28 cellular contexts compared by ENCODE assay signal in the genomic region with DNA sequence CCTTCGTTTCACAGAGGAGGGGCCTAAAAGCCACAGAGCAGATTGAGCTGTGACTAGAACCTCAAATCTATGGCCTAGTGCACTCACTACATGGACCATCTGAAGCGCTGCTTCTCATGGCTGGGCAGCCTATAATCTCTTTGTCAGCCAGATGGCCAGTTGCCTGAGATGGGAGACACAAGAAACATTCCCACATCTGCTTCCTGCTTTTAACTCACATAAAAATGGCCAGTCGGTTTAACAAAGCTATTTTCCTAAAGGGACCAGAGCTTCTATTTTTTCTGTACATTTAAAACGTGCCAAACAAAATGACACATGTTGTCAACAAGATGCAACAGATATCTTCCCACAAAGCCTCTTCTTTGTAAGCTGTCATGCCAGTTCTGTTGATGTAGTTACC.
A peak's percentile ranks its signal among the peaks of the same experiment; 100 is the strongest.
DNase-seq lines count a peak whose midpoint lies in the region; ATAC-seq and TF ChIP-seq lines count a peak whose summit lies in the region.
"Had no signal": no experiment of that assay in that cellular context is flagged by ENCODE, and none has a peak within 500 bp of the region (broad histone marks: within the 10 kb centered on the region; RNA-seq: fewer than 3 reads in every experiment).

No MANE protein-coding gene starts in this region.

- no peaks in the 10 kb centered on the region for H3K27me3 Mint-ChIP-seq in WTC11 (ENCODE audit: low read depth)
- peaks cover 11% of the 10 kb centered on the region for H3K27me3 Mint-ChIP-seq in activated naive CD4-positive, alpha-beta T cell treated with anti-CD3 and anti-CD28 coated beads, Interleukin-2, amount 10 ng/mL, durations not matched to agents 7 days and 5 days

- in situ Hi-C loops in GM23248 (cut with MboI), result no loop called here

- WGBS in GM23248 (ENCODE audit: low coverage in 1 of 2, low lambda C conversion rate in 2 of 2, missing lambda C conversion rate in 2 of 2), 2 experiments, result 22 to 26% methylated on average over 4 of the region's 4 CpGs

- no peaks in the 10 kb centered on the region for H3K36me3 ChIP-seq in GM23248 (ENCODE audit: low read depth)
- no peaks in the 10 kb centered on the region for H3K36me3 ChIP-seq in tibial artery

- H3K4me1 Mint-ChIP-seq in WTC11, result no peaks in the 10 kb centered on the region
- no peaks in the 10 kb centered on the region for H3K4me1 Mint-ChIP-seq in activated naive CD4-positive, alpha-beta T cell treated with anti-CD3 and anti-CD28 coated beads, Interleukin-2, amount 10 ng/mL, durations not matched to agents 7 days and 5 days
- H3K4me1 Mint-ChIP-seq: activated naive CD4-positive, alpha-beta T cell treated with anti-CD3 and anti-CD28 coated beads, Interleukin-2, amount 50 U/mL, for 24 hours; central memory CD8-positive, alpha-beta T cell; IgD-negative memory B cell; natural killer cell had no signal

- no peak overlapping the region for H3K4me2 ChIP-seq in GM23248 (ENCODE audit: unreplicated experiment)

- H3K27ac ChIP-seq in GM23248 (peak overlapping the region; percentile 59), tibial artery (peak overlapping the region; percentile 35 to 67)
- H3K27ac ChIP-seq: epithelial cell of prostate, SK-N-MC had no signal

- no peaks in the 10 kb centered on the region for H3K9me2 ChIP-seq in GM23248 (ENCODE audit: insufficient read depth)

- intact Hi-C loops in tibial artery (cut with DNase I; ENCODE audit: low total_unique reads), result no loop called here

- H3K27me3 ChIP-seq in GM23248 (replicated peaks; ENCODE audit: insufficient read depth), result no peaks in the 10 kb centered on the region
- H3K27me3 ChIP-seq in tibial artery, result no peaks in the 10 kb centered on the region

- H3K4me3 ChIP-seq in GM23248 (no peak overlapping the region), fibroblast of the aortic adventitia (ENCODE audit: low read depth, low read length) (no peak overlapping the region), tibial artery (no peak overlapping the region)
- H3K4me3 ChIP-seq: SK-N-MC had no signal

- TF ChIP-seq CTCF in fibroblast of the aortic adventitia (IDR thresholded peaks at IDR 0.05; ENCODE audit: insufficient read depth, low read length), result no peak
- TF ChIP-seq CTCF in tibial artery (IDR thresholded peaks at IDR 0.05), result no peak
- no peak for TF ChIP-seq CTCF in WTC11 (IDR thresholded peaks at IDR 0.05)

- no peaks in the 10 kb centered on the region for H3K79me2 ChIP-seq in GM23248 (ENCODE audit: insufficient read depth)

- POLR2A ChIA-PET in WTC11 (lab: Charles Lee), result no interaction called here

- DNase-seq in GM23248 (peak; percentile 55), NCI-H82 treated with DMSO at 0.1 percent for 48 hours (lab: John Stamatoyannopoulos, UW; ENCODE audit: unreplicated experiment) (peak; percentile 42), fibroblast of the aortic adventitia (ENCODE audit: low read depth) (peak; percentile 58), tibial artery (no peak), WTC11 (ENCODE audit: low spot score) (no peak)
- no peak for DNase-seq in activated naive CD4-positive, alpha-beta T cell treated with anti-CD3 and anti-CD28 coated beads, Interleukin-2, amount 10 ng/mL, durations not matched to agents 7 days and 5 days
- DNase-seq: activated CD4-positive, alpha-beta T cell treated with anti-CD3 and anti-CD28 coated beads, Interleukin-2, amount 50 U/mL, for 1 hour; anterior cingulate cortex; CD4-positive, alpha-beta T cell; DMS153; foreskin melanocyte; midbrain; natural killer cell; NCI-H1417; NCI-H2107; NCI-H510A treated with DMSO at 0.1 percent for 48 hours; retina; RPMI8226; stimulated activated CD4-positive, alpha-beta T cell treated with anti-CD3 and anti-CD28 coated beads, Interleukin-4, amount 100 ng/mL, for 24 hours; stimulated activated naive CD4-positive, alpha-beta T cell had no signal

- peaks cover 6% of the 10 kb centered on the region; the same call in 1 of the 2 replicates for H3F3A ChIP-seq in GM23248 (ENCODE audit: insufficient read depth)

- no peaks in the 10 kb centered on the region for H4K20me1 ChIP-seq in GM23248 (ENCODE audit: insufficient read depth)

- no peak overlapping the region for H3K4me3 Mint-ChIP-seq in WTC11
- no peak overlapping the region for H3K4me3 Mint-ChIP-seq in activated naive CD4-positive, alpha-beta T cell treated with anti-CD3 and anti-CD28 coated beads, Interleukin-2, amount 10 ng/mL, durations not matched to agents 7 days and 5 days
- H3K4me3 Mint-ChIP-seq: activated naive CD4-positive, alpha-beta T cell treated with anti-CD3 and anti-CD28 coated beads, Interleukin-2, amount 50 U/mL, for 24 hours; activated T-helper 1 cell treated with anti-CD3 and anti-CD28 coated beads, Interleukin-12 subunit alpha, Interleukin-12 subunit beta, Interleukin-2, Interleukin-4 antibody, amounts not matched to agents 30 ng/mL and 10 ng/mL and 1 ng/mL, durations not matched to agents 14 hours and 24 hours and 36 hours; CD4-positive, alpha-beta T cell; central memory CD8-positive, alpha-beta T cell; IgD-negative memory B cell; natural killer cell; T-helper 2 cell treated with Interferon-gamma antibody and Interleukin-4, amounts not matched to agents 5 μg/mL and 100 μg/mL, for 36 hours had no signal

- no peaks in the 10 kb centered on the region for H3K9me3 ChIP-seq in GM23248 (ENCODE audit: low read depth)
- no peaks in the 10 kb centered on the region for H3K9me3 ChIP-seq in tibial artery

- peak overlapping the region; percentile 8 for H3K9ac ChIP-seq in GM23248

- H3K36me3 Mint-ChIP-seq in WTC11, result peaks cover 3% of the 10 kb centered on the region; the same call in 1 of the 2 replicates
- no peaks in the 10 kb centered on the region for H3K36me3 Mint-ChIP-seq in activated naive CD4-positive, alpha-beta T cell treated with anti-CD3 and anti-CD28 coated beads, Interleukin-2, amount 10 ng/mL, durations not matched to agents 7 days and 5 days
- H3K36me3 Mint-ChIP-seq: activated naive CD4-positive, alpha-beta T cell treated with anti-CD3 and anti-CD28 coated beads, Interleukin-2, amount 50 U/mL, for 24 hours; IgD-negative memory B cell; natural killer cell had no signal

- H2AFZ ChIP-seq in GM23248, result no peak overlapping the region

- peaks cover under 1% of the 10 kb centered on the region; the same call in 1 of the 2 replicates for H3K9me3 Mint-ChIP-seq in WTC11
- no peaks in the 10 kb centered on the region for H3K9me3 Mint-ChIP-seq in activated naive CD4-positive, alpha-beta T cell treated with anti-CD3 and anti-CD28 coated beads, Interleukin-2, amount 10 ng/mL, durations not matched to agents 7 days and 5 days
- H3K9me3 Mint-ChIP-seq: activated naive CD4-positive, alpha-beta T cell treated with anti-CD3 and anti-CD28 coated beads, Interleukin-2, amount 50 U/mL, for 24 hours; activated T-helper 1 cell treated with anti-CD3 and anti-CD28 coated beads, Interleukin-12 subunit alpha, Interleukin-12 subunit beta, Interleukin-2, Interleukin-4 antibody, amounts not matched to agents 30 ng/mL and 10 ng/mL and 1 ng/mL, durations not matched to agents 14 hours and 24 hours and 36 hours; CD4-positive, alpha-beta T cell; central memory CD8-positive, alpha-beta T cell; natural killer cell; T-helper 2 cell treated with Interferon-gamma antibody and Interleukin-4, amounts not matched to agents 5 μg/mL and 100 μg/mL, for 36 hours had no signal

- peaks cover 32% of the 10 kb centered on the region for H3K4me1 ChIP-seq in GM23248 (ENCODE audit: insufficient read depth)
- peaks cover 0 to 58% (median 29%) of the 10 kb centered on the region in 4 donors for H3K4me1 ChIP-seq in tibial artery

- no peak overlapping the region; the same call in 1 of the 2 replicates for H3K27ac Mint-ChIP-seq in WTC11
- H3K27ac Mint-ChIP-seq in activated naive CD4-positive, alpha-beta T cell treated with anti-CD3 and anti-CD28 coated beads, Interleukin-2, amount 10 ng/mL, durations not matched to agents 7 days and 5 days, result no peak overlapping the region
- H3K27ac Mint-ChIP-seq: activated naive CD4-positive, alpha-beta T cell treated with anti-CD3 and anti-CD28 coated beads, Interleukin-2, amount 50 U/mL, for 24 hours; activated T-helper 1 cell treated with anti-CD3 and anti-CD28 coated beads, Interleukin-12 subunit alpha, Interleukin-12 subunit beta, Interleukin-2, Interleukin-4 antibody, amounts not matched to agents 30 ng/mL and 10 ng/mL and 1 ng/mL, durations not matched to agents 14 hours and 24 hours and 36 hours; CD4-positive, alpha-beta T cell; IgD-negative memory B cell; natural killer cell; T-helper 2 cell treated with Interferon-gamma antibody and Interleukin-4, amounts not matched to agents 5 μg/mL and 100 μg/mL, for 36 hours had no signal

- CTCF ChIA-PET in WTC11 (lab: Charles Lee), result no interaction called here
- CTCF ChIA-PET in activated naive CD4-positive, alpha-beta T cell treated with anti-CD3 and anti-CD28 coated beads, Interleukin-2, amount 10 ng/mL, durations not matched to agents 7 days and 5 days (lab: Charles Lee), result no interaction called here

- no peak for ATAC-seq in WTC11
- no peak for ATAC-seq in GM19351 (IDR thresholded peaks at IDR 0.05; ENCODE audit: unreplicated experiment)
- ATAC-seq: natural killer cell had no signal

TF ChIP-seq in WTC11, 78 proteins besides CTCF, POLR2A, EP300 and RAD21 (continues in another document):
- TF ChIP-seq ATF1 (CRISPR knock-in tag; IDR thresholded peaks at IDR 0.05) (no peak), TCF7 (CRISPR knock-in tag; IDR thresholded peaks at IDR 0.05; ENCODE audit: low read depth) (no peak)
- TF ChIP-seq, protein P1, sequence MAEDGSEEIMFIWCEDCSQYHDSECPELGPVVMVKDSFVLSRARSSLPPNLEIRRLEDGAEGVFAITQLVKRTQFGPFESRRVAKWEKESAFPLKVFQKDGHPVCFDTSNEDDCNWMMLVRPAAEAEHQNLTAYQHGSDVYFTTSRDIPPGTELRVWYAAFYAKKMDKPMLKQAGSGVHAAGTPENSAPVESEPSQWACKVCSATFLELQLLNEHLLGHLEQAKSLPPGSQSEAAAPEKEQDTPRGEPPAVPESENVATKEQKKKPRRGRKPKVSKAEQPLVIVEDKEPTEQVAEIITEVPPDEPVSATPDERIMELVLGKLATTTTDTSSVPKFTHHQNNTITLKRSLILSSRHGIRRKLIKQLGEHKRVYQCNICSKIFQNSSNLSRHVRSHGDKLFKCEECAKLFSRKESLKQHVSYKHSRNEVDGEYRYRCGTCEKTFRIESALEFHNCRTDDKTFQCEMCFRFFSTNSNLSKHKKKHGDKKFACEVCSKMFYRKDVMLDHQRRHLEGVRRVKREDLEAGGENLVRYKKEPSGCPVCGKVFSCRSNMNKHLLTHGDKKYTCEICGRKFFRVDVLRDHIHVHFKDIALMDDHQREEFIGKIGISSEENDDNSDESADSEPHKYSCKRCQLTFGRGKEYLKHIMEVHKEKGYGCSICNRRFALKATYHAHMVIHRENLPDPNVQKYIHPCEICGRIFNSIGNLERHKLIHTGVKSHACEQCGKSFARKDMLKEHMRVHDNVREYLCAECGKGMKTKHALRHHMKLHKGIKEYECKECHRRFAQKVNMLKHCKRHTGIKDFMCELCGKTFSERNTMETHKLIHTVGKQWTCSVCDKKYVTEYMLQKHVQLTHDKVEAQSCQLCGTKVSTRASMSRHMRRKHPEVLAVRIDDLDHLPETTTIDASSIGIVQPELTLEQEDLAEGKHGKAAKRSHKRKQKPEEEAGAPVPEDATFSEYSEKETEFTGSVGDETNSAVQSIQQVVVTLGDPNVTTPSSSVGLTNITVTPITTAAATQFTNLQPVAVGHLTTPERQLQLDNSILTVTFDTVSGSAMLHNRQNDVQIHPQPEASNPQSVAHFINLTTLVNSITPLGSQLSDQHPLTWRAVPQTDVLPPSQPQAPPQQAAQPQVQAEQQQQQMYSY (CRISPR knock-in tag; IDR thresholded peaks at IDR 0.05), result no peak

Comparison
In these comparisons a context has a peak if more than half of its experiments do, and no peak if none do; other contexts are left out.
1. DNase-seq: peak in GM23248 (single experiment), NCI-H82 treated with DMSO at 0.1 percent for 48 hours (single experiment) and fibroblast of the aortic adventitia (single experiment); none in tibial artery (0 of 2), WTC11 (single experiment) and activated naive CD4-positive, alpha-beta T cell treated with anti-CD3 and anti-CD28 coated beads, Interleukin-2, amount 10 ng/mL, durations not matched to agents 7 days and 5 days (single experiment).